8 cellular contexts compared by ENCODE assay signal in the genomic region with DNA sequence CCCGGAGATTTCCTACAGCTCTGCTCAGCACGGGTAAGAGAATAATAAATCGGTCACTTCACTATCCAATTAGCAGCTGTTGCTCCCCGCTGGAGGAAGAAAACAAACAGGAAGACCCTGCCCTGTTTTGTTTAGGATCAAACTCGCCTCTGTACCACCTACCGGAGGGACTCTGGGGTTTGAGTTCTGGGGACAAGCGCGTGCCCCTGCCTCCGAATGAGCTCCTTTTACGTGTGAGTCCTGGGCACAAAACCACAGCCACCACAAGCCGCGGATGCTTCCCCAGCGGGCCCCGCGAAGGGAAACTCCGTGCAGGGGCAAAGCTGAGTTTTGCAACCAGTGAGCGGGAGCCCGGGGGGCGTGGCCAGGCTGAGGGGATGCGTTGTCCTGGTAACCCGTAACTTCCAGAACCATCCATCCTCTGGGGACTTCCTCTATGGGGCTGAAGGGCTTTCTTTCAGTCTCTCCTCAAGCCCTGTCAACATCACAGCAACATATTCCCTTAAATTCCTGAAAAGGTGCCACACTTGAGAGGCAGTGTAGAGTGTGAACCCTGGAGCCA.
A peak's percentile ranks its signal among the peaks of the same experiment; 100 is the strongest.
DNase-seq lines count a peak whose midpoint lies in the region; ATAC-seq and TF ChIP-seq lines count a peak whose summit lies in the region.

No MANE protein-coding gene starts in this region.

- peaks cover 32% of the 10 kb centered on the region for H3K4me1 Mint-ChIP-seq in activated T-helper 1 cell treated with anti-CD3 and anti-CD28 coated beads, Interleukin-12 subunit alpha, Interleukin-12 subunit beta, Interleukin-2, Interleukin-4 antibody, amounts not matched to agents 30 ng/mL and 10 ng/mL and 1 ng/mL, durations not matched to agents 14 hours and 24 hours and 36 hours (ENCODE audit: low read depth)

- intact Hi-C loops in activated T-helper 1 cell treated with anti-CD3 and anti-CD28 coated beads, Interleukin-12 subunit alpha, Interleukin-12 subunit beta, Interleukin-2, Interleukin-4 antibody, amounts not matched to agents 30 ng/mL and 10 ng/mL and 1 ng/mL, durations not matched to agents 14 hours and 24 hours and 36 hours (cut with micrococcal nuclease), result loop anchor here (1.0 to 10.0 kb wide), 8 partner anchors 22 to 376 kb away; a partner anchor contains a TSS

- H3K36me3 Mint-ChIP-seq in activated T-helper 1 cell treated with anti-CD3 and anti-CD28 coated beads, Interleukin-12 subunit alpha, Interleukin-12 subunit beta, Interleukin-2, Interleukin-4 antibody, amounts not matched to agents 30 ng/mL and 10 ng/mL and 1 ng/mL, durations not matched to agents 14 hours and 24 hours and 36 hours (ENCODE audit: low read depth), result no peaks in the 10 kb centered on the region

- H3K4me3 Mint-ChIP-seq in activated T-helper 1 cell treated with anti-CD3 and anti-CD28 coated beads, Interleukin-12 subunit alpha, Interleukin-12 subunit beta, Interleukin-2, Interleukin-4 antibody, amounts not matched to agents 30 ng/mL and 10 ng/mL and 1 ng/mL, durations not matched to agents 14 hours and 24 hours and 36 hours, result peak overlapping the region; percentile 78

- H3K9me3 ChIP-seq in OCI-LY3 (ENCODE audit: insufficient read depth, low read length), result no peaks in the 10 kb centered on the region
- no peaks in the 10 kb centered on the region for H3K9me3 ChIP-seq in neural cell (ENCODE audit: low read length)

- H3K36me3 ChIP-seq in BJ (ENCODE audit: control insufficient read depth, insufficient read depth, low read length) (no peaks in the 10 kb centered on the region), OCI-LY3 (replicated peaks; ENCODE audit: low read depth, low read length) (no peaks in the 10 kb centered on the region), neural cell (ENCODE audit: insufficient read depth, low read length) (no peaks in the 10 kb centered on the region)

- peak; percentile 28 for TF ChIP-seq RAD21 in neural cell (conservative IDR thresholded peaks at IDR 0.05)

- H3K4me2 ChIP-seq in OCI-LY3 (ENCODE audit: low read length) (peak overlapping the region; percentile 95), neural cell (ENCODE audit: low read length) (peak overlapping the region; percentile 63)

- H4K20me1 ChIP-seq in OCI-LY3 (ENCODE audit: insufficient read depth, low read length) (peaks cover 40% of the 10 kb centered on the region), neural cell (ENCODE audit: insufficient read depth) (no peaks in the 10 kb centered on the region)

- H3K4me3 ChIP-seq in BJ (ENCODE audit: low read depth, low read length) (peak overlapping the region; percentile 37), OCI-LY3 (ENCODE audit: low read length) (peak overlapping the region; percentile 77), fibroblast of villous mesenchyme (ENCODE audit: low read depth, low read length) (peak overlapping the region; percentile 51), neural cell (ENCODE audit: low read length) (peak overlapping the region; percentile 57)

- no peak for DNase-seq in BJ (ENCODE audit: low read depth)
- DNase-seq in activated T-helper 1 cell treated with anti-CD3 and anti-CD28 coated beads, Interleukin-12 subunit alpha, Interleukin-12 subunit beta, Interleukin-2, Interleukin-4 antibody, amounts not matched to agents 30 ng/mL and 10 ng/mL and 1 ng/mL, durations not matched to agents 14 hours and 24 hours and 36 hours (ENCODE audit: low spot score), result peak; percentile 95
- peak; percentile 73 for DNase-seq in fibroblast of villous mesenchyme (ENCODE audit: low read depth)
- DNase-seq in stimulated activated naive CD4-positive, alpha-beta T cell treated with Interleukin-2 at 50 U/mL for 16 hours (lab: John Stamatoyannopoulos, UW), result peak; percentile 77

- H3F3A ChIP-seq in neural cell (ENCODE audit: insufficient read depth, low read length, poor library complexity, severe bottlenecking), result peaks cover 3% of the 10 kb centered on the region

- peak overlapping the region; percentile 88 for H3K27ac Mint-ChIP-seq in activated T-helper 1 cell treated with anti-CD3 and anti-CD28 coated beads, Interleukin-12 subunit alpha, Interleukin-12 subunit beta, Interleukin-2, Interleukin-4 antibody, amounts not matched to agents 30 ng/mL and 10 ng/mL and 1 ng/mL, durations not matched to agents 14 hours and 24 hours and 36 hours

- TF ChIP-seq EP300 in neural cell (conservative IDR thresholded peaks at IDR 0.05; ENCODE audit: poor library complexity, severe bottlenecking), result peak; percentile 15

- CTCF ChIA-PET in BJ (lab: Yijun Ruan, JAX), result interaction anchor here (1.0 kb wide), 1 partner anchor 669 kb away, joined by 3 read pairs; no protein-coding TSS in a partner anchor

- no peak overlapping the region for H3K27ac ChIP-seq in OCI-LY3 (ENCODE audit: low read length)
- H3K27ac ChIP-seq in neural cell (ENCODE audit: low read length), result peak overlapping the region; percentile 39

- ATAC-seq in GM19035 (IDR thresholded peaks at IDR 0.05; ENCODE audit: unreplicated experiment) (peak; percentile 58), HG03196 (IDR thresholded peaks at IDR 0.05; ENCODE audit: unreplicated experiment) (peak; percentile 57)

- no peaks in the 10 kb centered on the region for H3K9me2 ChIP-seq in neural cell (ENCODE audit: insufficient read depth, low read length)

- peaks cover 49% of the 10 kb centered on the region for H3K4me1 ChIP-seq in OCI-LY3 (ENCODE audit: low read length)

- peaks cover 30% of the 10 kb centered on the region for H3K27me3 ChIP-seq in BJ (ENCODE audit: control insufficient read depth, insufficient read depth, low read length)
- H3K27me3 ChIP-seq in OCI-LY3 (ENCODE audit: low read depth, low read length), result peaks cover 84% of the 10 kb centered on the region
- H3K27me3 ChIP-seq in neural cell (ENCODE audit: insufficient read depth, low read depth, low read length), result no peaks in the 10 kb centered on the region

- H3K9ac ChIP-seq in OCI-LY3 (ENCODE audit: low read length) (peak overlapping the region; percentile 41), neural cell (ENCODE audit: low read length) (peak overlapping the region; percentile 36)

- H3K27me3 Mint-ChIP-seq in activated T-helper 1 cell treated with anti-CD3 and anti-CD28 coated beads, Interleukin-12 subunit alpha, Interleukin-12 subunit beta, Interleukin-2, Interleukin-4 antibody, amounts not matched to agents 30 ng/mL and 10 ng/mL and 1 ng/mL, durations not matched to agents 14 hours and 24 hours and 36 hours (ENCODE audit: insufficient read depth), result peaks cover 5% of the 10 kb centered on the region

- H3K9me3 Mint-ChIP-seq in activated T-helper 1 cell treated with anti-CD3 and anti-CD28 coated beads, Interleukin-12 subunit alpha, Interleukin-12 subunit beta, Interleukin-2, Interleukin-4 antibody, amounts not matched to agents 30 ng/mL and 10 ng/mL and 1 ng/mL, durations not matched to agents 14 hours and 24 hours and 36 hours, result no peaks in the 10 kb centered on the region

- TF ChIP-seq CTCF in BJ (IDR thresholded peaks at IDR 0.05; ENCODE audit: insufficient read depth, low read depth, low read length), result no peak
- no peak for TF ChIP-seq CTCF in OCI-LY3 (IDR thresholded peaks at IDR 0.05; ENCODE audit: low read depth, low read length)
- TF ChIP-seq CTCF in fibroblast of villous mesenchyme (IDR thresholded peaks at IDR 0.05; ENCODE audit: insufficient read depth, low read depth, low read length), result no peak
- TF ChIP-seq CTCF in neural cell (IDR thresholded peaks at IDR 0.05; ENCODE audit: poor library complexity, severe bottlenecking), result no peak

- peak overlapping the region; percentile 58 for H2AFZ ChIP-seq in OCI-LY3 (ENCODE audit: low read depth, low read length)
- peak overlapping the region; percentile 2 for H2AFZ ChIP-seq in neural cell (ENCODE audit: low read depth, low read length)

- no peaks in the 10 kb centered on the region for H3K79me2 ChIP-seq in OCI-LY3 (ENCODE audit: low read length)
- no peaks in the 10 kb centered on the region for H3K79me2 ChIP-seq in neural cell (replicated peaks; ENCODE audit: insufficient read depth, low read length)

- POLR2A ChIA-PET in BJ (lab: Charles Lee), result no interaction called here

TF ChIP-seq in neural cell, 6 proteins besides CTCF, POLR2A, EP300 and RAD21:
- TF ChIP-seq SMC3 (conservative IDR thresholded peaks at IDR 0.05; ENCODE audit: poor library complexity), result peak; percentile 22
- no peak for TF ChIP-seq POLR2AphosphoS5 (IDR thresholded peaks at IDR 0.05)
